Comparison of ENCODE assay signal across 10 cellular contexts in the genomic region with DNA sequence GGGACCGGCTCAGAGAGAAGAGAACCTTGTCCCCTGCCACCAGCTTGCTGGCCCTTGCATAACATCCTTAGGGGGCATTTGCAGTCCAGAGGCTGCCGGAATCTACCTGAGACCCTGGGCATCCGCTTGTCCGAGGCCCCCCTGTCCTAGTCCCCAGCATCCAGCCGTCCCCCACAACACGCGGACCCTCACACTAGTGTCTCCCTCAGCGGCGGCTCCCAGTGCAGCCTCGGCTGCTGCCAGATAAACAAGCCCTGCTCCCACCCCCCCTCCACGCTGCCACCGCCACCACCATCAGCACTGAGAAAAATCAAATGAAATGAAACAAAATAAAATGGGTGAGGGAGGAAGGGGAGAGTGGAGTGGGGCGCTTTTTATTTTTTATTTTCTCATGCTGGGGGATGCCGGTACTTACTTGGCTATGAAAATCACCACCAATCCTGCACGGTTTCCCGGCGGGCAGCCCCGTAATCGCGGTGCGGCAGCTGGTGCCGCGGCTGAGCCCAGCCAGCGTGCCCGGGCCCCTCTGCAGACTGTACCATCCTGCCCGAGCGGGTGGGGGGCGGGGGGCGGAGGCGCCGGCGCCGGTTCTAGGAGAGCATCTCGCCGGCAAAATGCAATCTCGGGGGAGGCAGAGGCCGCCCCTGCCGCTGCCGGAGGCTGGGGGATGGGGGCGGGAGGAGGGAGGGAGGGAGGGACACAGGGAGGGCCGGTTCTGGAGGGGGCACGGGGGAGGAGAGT. TPM values are rescaled to one million over a fixed set of nuclear protein-coding genes. Genes with fewer than 3 reads are reported as not detected.
DNase-seq lines count a peak whose midpoint lies in the region; ATAC-seq and TF ChIP-seq lines count a peak whose summit lies in the region.
"Had no signal": no experiment of that assay in that cellular context is flagged by ENCODE, and none has a peak within 500 bp of the region (broad histone marks: within the 10 kb centered on the region; RNA-seq: fewer than 3 reads in every experiment).

Gene ATP2B2 (minus strand): TSS at position 537 of the 741 bp plus-strand sequence. CDS start 56,043 bp downstream, outside the sequence.

- peaks cover 5% of the 10 kb centered on the region for H3K4me1 Mint-ChIP-seq in activated CD4-positive, alpha-beta T cell treated with anti-CD3 and anti-CD28 coated beads for 36 hours
- no peaks in the 10 kb centered on the region for H3K4me1 Mint-ChIP-seq in activated CD4-positive, alpha-beta T cell treated with anti-CD3 and anti-CD28 coated beads, Interleukin-2, amount 10 ng/mL, durations not matched to agents 24 days and 14 days
- no peaks in the 10 kb centered on the region for H3K4me1 Mint-ChIP-seq in stimulated activated naive CD8-positive, alpha-beta T cell treated with anti-CD3 and anti-CD28 coated beads, Interleukin-15, Interleukin-2, amounts not matched to agents 100 ng/mL and 50 ng/mL, for 24 hours (ENCODE audit: low read depth)

- peak within 1 kb of the TSS; percentile 23 for H3K4me3 Mint-ChIP-seq in activated CD4-positive, alpha-beta T cell treated with anti-CD3 and anti-CD28 coated beads for 36 hours
- no peak within 1 kb of the TSS for H3K4me3 Mint-ChIP-seq in activated CD4-positive, alpha-beta T cell treated with anti-CD3 and anti-CD28 coated beads, Interleukin-2, amount 10 ng/mL, durations not matched to agents 24 days and 14 days
- peak within 1 kb of the TSS; percentile 23 for H3K4me3 Mint-ChIP-seq in stimulated activated naive CD8-positive, alpha-beta T cell treated with anti-CD3 and anti-CD28 coated beads, Interleukin-15, Interleukin-2, amounts not matched to agents 100 ng/mL and 50 ng/mL, for 24 hours

- H3K36me3 Mint-ChIP-seq in activated CD4-positive, alpha-beta T cell treated with anti-CD3 and anti-CD28 coated beads for 36 hours (ENCODE audit: low read depth) = no peaks in the 10 kb centered on the region
- H3K36me3 Mint-ChIP-seq in activated CD4-positive, alpha-beta T cell treated with anti-CD3 and anti-CD28 coated beads, Interleukin-2, amount 10 ng/mL, durations not matched to agents 24 days and 14 days (ENCODE audit: low read depth) = no peaks in the 10 kb centered on the region
- no peaks in the 10 kb centered on the region for H3K36me3 Mint-ChIP-seq in stimulated activated naive CD8-positive, alpha-beta T cell treated with anti-CD3 and anti-CD28 coated beads, Interleukin-15, Interleukin-2, amounts not matched to agents 100 ng/mL and 50 ng/mL, for 24 hours (ENCODE audit: low read depth)
- H3K36me3 Mint-ChIP-seq: CD4-positive, CD25-positive, alpha-beta regulatory T cell had no signal

- no peak for TF ChIP-seq POLR2A in Peyer's patch (IDR thresholded peaks at IDR 0.05)

- WGBS in iPS DF 6.9 (ENCODE audit: insufficient coverage, insufficient read length) = no CpG with 5 or more reads among the region's 42 CpGs

- no peak for TF ChIP-seq CTCF in Peyer's patch (IDR thresholded peaks at IDR 0.05)

- DNase-seq in activated CD4-positive, alpha-beta T cell treated with anti-CD3 and anti-CD28 coated beads for 36 hours = peak; percentile 38
- DNase-seq in activated CD4-positive, alpha-beta T cell treated with anti-CD3 and anti-CD28 coated beads, Interleukin-2, amount 10 ng/mL, durations not matched to agents 24 days and 14 days = no peak
- DNase-seq in Peyer's patch (no peak), iPS DF 6.9 (ENCODE audit: low read depth, low spot score) (no peak), Kasumi-1 (lab: John Stamatoyannopoulos, UW) (no peak), HCEC 1CT (no peak), NOMO-1 treated with dmso at 0.1 percent for 144 hours (lab: John Stamatoyannopoulos, UW; ENCODE audit: unreplicated experiment) (no peak)
- DNase-seq: CD4-positive, CD25-positive, alpha-beta regulatory T cell; stimulated activated CD4-positive, alpha-beta T cell treated with anti-CD3 and anti-CD28 coated beads, Interleukin-12 subunit alpha, Interleukin-12 subunit beta, amount 100 ng/mL, for 4 hours had no signal

- peaks cover 0 to 10% of the 10 kb centered on the region in 2 donors for H3K27me3 ChIP-seq in Peyer's patch
- H3K27me3 ChIP-seq in iPS DF 6.9 (ENCODE audit: control insufficient read depth, insufficient read depth, low read length) = no peaks in the 10 kb centered on the region

- no peaks in the 10 kb centered on the region for H3K9me3 Mint-ChIP-seq in activated CD4-positive, alpha-beta T cell treated with anti-CD3 and anti-CD28 coated beads for 36 hours (ENCODE audit: low read depth)
- no peaks in the 10 kb centered on the region for H3K9me3 Mint-ChIP-seq in activated CD4-positive, alpha-beta T cell treated with anti-CD3 and anti-CD28 coated beads, Interleukin-2, amount 10 ng/mL, durations not matched to agents 24 days and 14 days
- H3K9me3 Mint-ChIP-seq in stimulated activated naive CD8-positive, alpha-beta T cell treated with anti-CD3 and anti-CD28 coated beads, Interleukin-15, Interleukin-2, amounts not matched to agents 100 ng/mL and 50 ng/mL, for 24 hours = no peaks in the 10 kb centered on the region
- H3K9me3 Mint-ChIP-seq: CD4-positive, CD25-positive, alpha-beta regulatory T cell had no signal

- no peaks in the 10 kb centered on the region for H3K4me1 ChIP-seq in Peyer's patch
- H3K4me1 ChIP-seq in iPS DF 6.9 (ENCODE audit: control insufficient read depth, insufficient read depth, low read length) = 0 out of 2 replicates have a peak, but pooled peaks cover 1% of the 10 kb centered on the region

- H3K4me3 ChIP-seq in Peyer's patch = peak within 1 kb of the TSS in 3 of 4 donors; percentile 12 to 32 (median 27)
- peak within 1 kb of the TSS; percentile 31; the same call in 1 of the 2 replicates for H3K4me3 ChIP-seq in iPS DF 6.9 (ENCODE audit: low read length)

- intact Hi-C loops in activated CD4-positive, alpha-beta T cell treated with anti-CD3 and anti-CD28 coated beads for 36 hours (cut with DNase I, micrococcal nuclease) = no loop called here
- intact Hi-C loops in activated CD4-positive, alpha-beta T cell treated with anti-CD3 and anti-CD28 coated beads, Interleukin-2, amount 10 ng/mL, durations not matched to agents 24 days and 14 days (cut with micrococcal nuclease) = no loop called here

- H3K36me3 ChIP-seq in Peyer's patch (no peaks in the 10 kb centered on the region), iPS DF 6.9 (ENCODE audit: control insufficient read depth, insufficient read depth, low read length) (no peaks in the 10 kb centered on the region)

- H3K27ac Mint-ChIP-seq in activated CD4-positive, alpha-beta T cell treated with anti-CD3 and anti-CD28 coated beads for 36 hours = no peak within 1 kb of the TSS
- H3K27ac Mint-ChIP-seq in activated CD4-positive, alpha-beta T cell treated with anti-CD3 and anti-CD28 coated beads, Interleukin-2, amount 10 ng/mL, durations not matched to agents 24 days and 14 days = no peak within 1 kb of the TSS
- no peak within 1 kb of the TSS for H3K27ac Mint-ChIP-seq in stimulated activated naive CD8-positive, alpha-beta T cell treated with anti-CD3 and anti-CD28 coated beads, Interleukin-15, Interleukin-2, amounts not matched to agents 100 ng/mL and 50 ng/mL, for 24 hours
- H3K27ac Mint-ChIP-seq: CD4-positive, CD25-positive, alpha-beta regulatory T cell had no signal

- POLR2A ChIA-PET in activated CD4-positive, alpha-beta T cell treated with anti-CD3 and anti-CD28 coated beads for 36 hours (lab: Charles Lee) = no interaction called here

- ATAC-seq in activated CD4-positive, alpha-beta T cell treated with anti-CD3 and anti-CD28 coated beads for 36 hours = peak; percentile 63

- peaks cover 12% of the 10 kb centered on the region for H3K27me3 Mint-ChIP-seq in activated CD4-positive, alpha-beta T cell treated with anti-CD3 and anti-CD28 coated beads for 36 hours
- H3K27me3 Mint-ChIP-seq in activated CD4-positive, alpha-beta T cell treated with anti-CD3 and anti-CD28 coated beads, Interleukin-2, amount 10 ng/mL, durations not matched to agents 24 days and 14 days = peaks cover 13% of the 10 kb centered on the region
- peaks cover 10% of the 10 kb centered on the region for H3K27me3 Mint-ChIP-seq in stimulated activated naive CD8-positive, alpha-beta T cell treated with anti-CD3 and anti-CD28 coated beads, Interleukin-15, Interleukin-2, amounts not matched to agents 100 ng/mL and 50 ng/mL, for 24 hours

- no peaks in the 10 kb centered on the region for H3K9me3 ChIP-seq in Peyer's patch
- no peaks in the 10 kb centered on the region for H3K9me3 ChIP-seq in iPS DF 6.9 (ENCODE audit: control insufficient read depth, insufficient read depth, low read length)

- H3K27ac ChIP-seq in Peyer's patch (no peak within 1 kb of the TSS), iPS DF 6.9 (ENCODE audit: low read length) (no peak within 1 kb of the TSS)

- CTCF ChIA-PET in activated CD4-positive, alpha-beta T cell treated with anti-CD3 and anti-CD28 coated beads for 36 hours (lab: Charles Lee) = no interaction called here

RNA-seq across cellular contexts. Expression of gene ATP2B2, which starts in this region (rescaled TPM):
- total RNA-seq in activated CD4-positive, alpha-beta T cell treated with anti-CD3 and anti-CD28 coated beads for 36 hours = under 1 TPM in 1 of 2 experiments, not detected in 1; 0.05 TPM
- 0.31 TPM in 1 of 2 replicates, not detected in the other for total RNA-seq in activated CD4-positive, alpha-beta T cell treated with anti-CD3 and anti-CD28 coated beads, Interleukin-2, amount 10 ng/mL, durations not matched to agents 24 days and 14 days
- total RNA-seq in Peyer's patch = not detected
- total RNA-seq: CD4-positive, CD25-positive, alpha-beta regulatory T cell had no signal

Comparison
In these comparisons a context has a peak if more than half of its experiments do, and no peak if none do; other contexts are left out.
1. Peak in DNase-seq and ATAC-seq in activated CD4-positive, alpha-beta T cell treated with anti-CD3 and anti-CD28 coated beads for 36 hours; RNA of the gene not detected or under 1 TPM.